8 cellular contexts compared by ENCODE assay signal in genomic region chr5:43603535-43604363, GRCh38. TPM values are rescaled to one million over a fixed set of nuclear protein-coding genes. Genes with fewer than 3 reads are reported as not detected.
A peak's percentile ranks its signal among the peaks of the same experiment; 100 is the strongest.
DNase-seq lines count a peak whose midpoint lies in the region; ATAC-seq and TF ChIP-seq lines count a peak whose summit lies in the region.

No MANE protein-coding gene starts in this region.

- H3K4me3 ChIP-seq in H7 (ENCODE audit: insufficient read depth, low read depth, low read length) (peak overlapping the region; percentile 72), MM.1S (ENCODE audit: low read length) (peak overlapping the region; percentile 88), heart left ventricle (peak overlapping the region; percentile 62 to 90 (median 84)), urinary bladder (ENCODE audit: low read depth, low read length) (peak overlapping the region; percentile 89)

- H3K9me3 Mint-ChIP-seq in activated naive CD8-positive, alpha-beta T cell treated with anti-CD3 and anti-CD28 coated beads, Interleukin-2, amount 10 ng/mL, durations not matched to agents 7 days and 5 days: peaks cover 4% of the 10 kb centered on the region

- peaks cover 25% of the 10 kb centered on the region for H3F3A ChIP-seq in MM.1S (ENCODE audit: insufficient read depth, low read length)

- peak overlapping the region; percentile 91 for H3K4me2 ChIP-seq in MM.1S (ENCODE audit: low read depth, low read length)

- H2AFZ ChIP-seq in MM.1S (ENCODE audit: low read length): peak overlapping the region; percentile 75

- POLR2A ChIA-PET in activated naive CD8-positive, alpha-beta T cell treated with anti-CD3 and anti-CD28 coated beads, Interleukin-2, amount 10 ng/mL, durations not matched to agents 7 days and 5 days (lab: Charles Lee): interaction anchor here (0.5 to 3.2 kb wide), 12 partner anchors 8 to 1699 kb away, joined by 3 to 56 read pairs (median 4); partner anchors contain the start of genes C5orf34, PAIP1 and TMEM267

- DNase-seq in H7 (peak; percentile 60), MM.1S (peak; percentile 93), SKM-1 treated with dmso at 0.1 percent for 144 hours (lab: John Stamatoyannopoulos, UW; ENCODE audit: unreplicated experiment) (peak; percentile 73), heart left ventricle (peak; percentile 82 to 91 (median 86)), posterior vena cava (ENCODE audit: low spot score) (peak; percentile 87)
- DNase-seq in activated naive CD8-positive, alpha-beta T cell treated with anti-CD3 and anti-CD28 coated beads, Interleukin-2, amount 10 ng/mL, durations not matched to agents 7 days and 5 days: peak; percentile 64

- ATAC-seq in activated naive CD8-positive, alpha-beta T cell treated with anti-CD3 and anti-CD28 coated beads, Interleukin-2, amount 10 ng/mL, durations not matched to agents 7 days and 5 days (ENCODE audit: low read depth): peak; percentile 63
- ATAC-seq in heart left ventricle: peak; percentile 80 to 86 (median 82)

- intact Hi-C loops in heart left ventricle (cut with DNase I): loop anchor here (2.0 to 5.0 kb wide), 5 partner anchors 23 to 121 kb away; partner anchors contain the start of genes PAIP1 (in 9 of the 10) and TMEM267 (in 1 of the 10)
- intact Hi-C loops in posterior vena cava (cut with DNase I): loop anchor here in 1 of 2 donors (5.0 kb wide), 1 partner anchor 41 kb away; no protein-coding TSS in a partner anchor

- H3K9me3 ChIP-seq in ES-I3 (ENCODE audit: control insufficient read depth, insufficient read depth, low read length) (no peaks in the 10 kb centered on the region), MM.1S (replicated peaks; ENCODE audit: insufficient read depth, low read length) (no peaks in the 10 kb centered on the region), heart left ventricle (no peaks in the 10 kb centered on the region)

- no peaks in the 10 kb centered on the region for H3K9me2 ChIP-seq in MM.1S (replicated peaks; ENCODE audit: insufficient read depth, low read length)

- 6 to 11% (median 10%) methylated on average over 27 to 39 of the region's 39 CpGs for WGBS in heart left ventricle, 4 donors
- WGBS in urinary bladder: 6% methylated on average over 39 of the region's 39 CpGs

- peak overlapping the region; percentile 97 for H3K27ac ChIP-seq in MM.1S (ENCODE audit: low read length)
- peak overlapping the region; percentile 94 to 98 (median 96) for H3K27ac ChIP-seq in heart left ventricle
- peak overlapping the region; percentile 57 for H3K27ac ChIP-seq in urinary bladder (ENCODE audit: low read depth)

- peak overlapping the region; percentile 93 for H3K4me3 Mint-ChIP-seq in activated naive CD8-positive, alpha-beta T cell treated with anti-CD3 and anti-CD28 coated beads, Interleukin-2, amount 10 ng/mL, durations not matched to agents 7 days and 5 days

- peaks cover 30% of the 10 kb centered on the region for H3K4me1 Mint-ChIP-seq in activated naive CD8-positive, alpha-beta T cell treated with anti-CD3 and anti-CD28 coated beads, Interleukin-2, amount 10 ng/mL, durations not matched to agents 7 days and 5 days

- H3K9ac ChIP-seq in ES-I3 (ENCODE audit: low read depth, low read length) (peak overlapping the region; percentile 97), MM.1S (ENCODE audit: low read length) (peak overlapping the region; percentile 94)

- H3K27me3 ChIP-seq in H7 (ENCODE audit: control insufficient read depth, insufficient read depth, low read length) (peaks cover 2% of the 10 kb centered on the region; the same call in 1 of the 2 replicates), MM.1S (replicated peaks; ENCODE audit: insufficient read depth, low read length) (no peaks in the 10 kb centered on the region), heart left ventricle (no peaks in the 10 kb centered on the region)

- TF ChIP-seq CTCF in MM.1S (IDR thresholded peaks at IDR 0.05; ENCODE audit: low read length): no peak
- no peak for TF ChIP-seq CTCF in heart left ventricle (IDR thresholded peaks at IDR 0.05)

- H3K4me1 ChIP-seq in ES-I3 (ENCODE audit: insufficient read depth, low read length): peaks cover 5% of the 10 kb centered on the region
- peaks cover 23% of the 10 kb centered on the region for H3K4me1 ChIP-seq in MM.1S (ENCODE audit: low read length)
- peaks cover 0 to 54% (median 28%) of the 10 kb centered on the region in 12 donors for H3K4me1 ChIP-seq in heart left ventricle
- no peaks in the 10 kb centered on the region for H3K4me1 ChIP-seq in urinary bladder (ENCODE audit: insufficient read depth)

- H4K20me1 ChIP-seq in MM.1S (ENCODE audit: insufficient read depth, low read length): no peaks in the 10 kb centered on the region

- H3K36me3 ChIP-seq in ES-I3 (ENCODE audit: insufficient read depth, low read length) (no peaks in the 10 kb centered on the region), H7 (replicated peaks; ENCODE audit: control insufficient read depth, insufficient read depth, low read length) (no peaks in the 10 kb centered on the region), MM.1S (replicated peaks; ENCODE audit: insufficient read depth, low read length) (peaks cover 6% of the 10 kb centered on the region; the same call in 1 of the 2 replicates), heart left ventricle (peaks cover 0 to 6% (median 0%) of the 10 kb centered on the region in 9 donors), urinary bladder (ENCODE audit: insufficient read depth) (no peaks in the 10 kb centered on the region)

- H3K36me3 Mint-ChIP-seq in activated naive CD8-positive, alpha-beta T cell treated with anti-CD3 and anti-CD28 coated beads, Interleukin-2, amount 10 ng/mL, durations not matched to agents 7 days and 5 days: peaks cover 28% of the 10 kb centered on the region

- peak overlapping the region; percentile 90 for H3K27ac Mint-ChIP-seq in activated naive CD8-positive, alpha-beta T cell treated with anti-CD3 and anti-CD28 coated beads, Interleukin-2, amount 10 ng/mL, durations not matched to agents 7 days and 5 days

- no peaks in the 10 kb centered on the region for H3K27me3 Mint-ChIP-seq in activated naive CD8-positive, alpha-beta T cell treated with anti-CD3 and anti-CD28 coated beads, Interleukin-2, amount 10 ng/mL, durations not matched to agents 7 days and 5 days

- TF ChIP-seq POLR2A in heart left ventricle (IDR thresholded peaks at IDR 0.05): peak; percentile 21 to 88

- peaks cover 95% of the 10 kb centered on the region for H3K79me2 ChIP-seq in MM.1S (ENCODE audit: low read length)

RNA-seq across cellular contexts. Expression of gene NNT, which starts 0.8 kb away (rescaled TPM):
- 28.8 and 49.1 TPM in 2 replicates for total RNA-seq in H7 (2014; rRNA removed; shearing (Covaris generic))
- 100 to 1,000 TPM in 1 of 2 experiments, 10 to 100 TPM in 1; 97.5 to 108 TPM for total RNA-seq in activated naive CD8-positive, alpha-beta T cell treated with anti-CD3 and anti-CD28 coated beads, Interleukin-2, amount 10 ng/mL, durations not matched to agents 7 days and 5 days
- total RNA-seq in heart left ventricle: 100 to 1,000 TPM; 206 to 631 (median 475) TPM
- polyA plus RNA-seq in heart left ventricle: 100 to 1,000 TPM in 1 of 2 donors, 10 to 100 TPM in 1; 53.8 to 119 TPM
- total RNA-seq in posterior vena cava: 10 to 100 TPM; 62.4 to 65.1 TPM
- total RNA-seq in urinary bladder: 118 TPM
- 34.6 TPM for polyA plus RNA-seq in urinary bladder

RNA-seq across cellular contexts. Expression of gene PAIP1, which starts 46.9 kb away (rescaled TPM):
- 117 TPM in 2 replicates for total RNA-seq in H7 (2014; rRNA removed; shearing (Covaris generic))
- total RNA-seq in activated naive CD8-positive, alpha-beta T cell treated with anti-CD3 and anti-CD28 coated beads, Interleukin-2, amount 10 ng/mL, durations not matched to agents 7 days and 5 days: 10 to 100 TPM; 34.9 to 37.0 TPM
- 100 to 1,000 TPM in 8 of 9 donors, 10 to 100 TPM in 1; 99.8 to 173 (median 140) TPM for total RNA-seq in heart left ventricle
- 100 to 1,000 TPM in 1 of 2 donors, 10 to 100 TPM in 1; 84.7 to 112 TPM for polyA plus RNA-seq in heart left ventricle
- total RNA-seq in posterior vena cava: 10 to 100 TPM; 65.4 to 81.6 TPM
- total RNA-seq in urinary bladder: 104 TPM
- 75.2 TPM for polyA plus RNA-seq in urinary bladder

Comparison
In these comparisons a context has a peak if more than half of its experiments do, and no peak if none do; other contexts are left out.
1. Peak in every context shown above with its lines: DNase-seq, ATAC-seq, H3K4me3 ChIP-seq and H3K27ac ChIP-seq.